22 cellular contexts compared by ENCODE assay signal in the genomic region with DNA sequence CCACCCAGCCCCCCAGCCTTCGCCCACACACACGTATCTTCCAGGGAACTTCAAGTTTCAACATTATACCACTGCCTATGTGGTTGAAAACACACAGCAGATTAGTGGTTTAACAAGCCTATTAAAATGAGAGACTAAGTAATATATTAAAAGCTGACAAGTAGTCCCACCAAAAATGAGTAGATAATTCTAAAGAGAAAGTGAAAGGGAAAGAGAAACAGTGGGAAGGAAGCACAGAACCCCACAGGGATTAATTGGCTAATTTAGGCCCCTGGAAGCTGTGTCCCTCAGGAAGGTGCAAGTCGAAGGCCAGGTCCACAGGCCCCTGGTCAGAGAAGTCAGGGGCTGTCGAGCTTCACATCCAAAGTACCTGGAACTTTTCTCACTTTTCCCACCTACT.
A peak's percentile ranks its signal among the peaks of the same experiment; 100 is the strongest.
DNase-seq lines count a peak whose midpoint lies in the region; ATAC-seq and TF ChIP-seq lines count a peak whose summit lies in the region.
"Had no signal": no experiment of that assay in that cellular context is flagged by ENCODE, and none has a peak within 500 bp of the region (broad histone marks: within the 10 kb centered on the region; RNA-seq: fewer than 3 reads in every experiment).

No MANE protein-coding gene starts in this region.

- H3K9ac ChIP-seq in Loucy (ENCODE audit: low read depth, low read length, poor library complexity, severe bottlenecking): no peak overlapping the region

- no peak overlapping the region for H3K27ac Mint-ChIP-seq in activated naive CD8-positive, alpha-beta T cell treated with anti-CD3 and anti-CD28 coated beads, Interleukin-2, amount 10 ng/mL, durations not matched to agents 7 days and 5 days
- no peak overlapping the region for H3K27ac Mint-ChIP-seq in activated naive CD8-positive, alpha-beta T cell treated with anti-CD3 and anti-CD28 coated beads, Interleukin-2, amount 50 U/mL, for 24 hours
- peak overlapping the region; percentile 1 to 14 for H3K27ac Mint-ChIP-seq in effector memory CD8-positive, alpha-beta T cell
- peak overlapping the region; percentile 26 for H3K27ac Mint-ChIP-seq in stimulated activated memory B cell treated with anti-CD40 and anti-IgM and Interleukin-4, amounts not matched to agents 10 μg/mL and 1 μg/mL and 100 μg/mL, for 72 hours
- H3K27ac Mint-ChIP-seq: activated B cell treated with CpG ODN at 0.5 μM for 24 hours; activated CD4-positive, alpha-beta memory T cell treated with anti-CD3 and anti-CD28 coated beads for 36 hours had no signal

- no peaks in the 10 kb centered on the region for H3K9me3 Mint-ChIP-seq in activated naive CD8-positive, alpha-beta T cell treated with anti-CD3 and anti-CD28 coated beads, Interleukin-2, amount 10 ng/mL, durations not matched to agents 7 days and 5 days
- H3K9me3 Mint-ChIP-seq in activated naive CD8-positive, alpha-beta T cell treated with anti-CD3 and anti-CD28 coated beads, Interleukin-2, amount 50 U/mL, for 24 hours: no peaks in the 10 kb centered on the region
- no peaks in the 10 kb centered on the region for H3K9me3 Mint-ChIP-seq in effector memory CD8-positive, alpha-beta T cell
- H3K9me3 Mint-ChIP-seq in stimulated activated memory B cell treated with anti-CD40 and anti-IgM and Interleukin-4, amounts not matched to agents 10 μg/mL and 1 μg/mL and 100 μg/mL, for 72 hours: no peaks in the 10 kb centered on the region
- H3K9me3 Mint-ChIP-seq: activated B cell treated with CpG ODN at 0.5 μM for 24 hours; activated CD4-positive, alpha-beta memory T cell treated with anti-CD3 and anti-CD28 coated beads for 36 hours; IgD-negative memory B cell had no signal

- H3K4me1 ChIP-seq in Loucy (ENCODE audit: insufficient read depth, low read length, poor library complexity, severe bottlenecking): no peaks in the 10 kb centered on the region
- no peaks in the 10 kb centered on the region for H3K4me1 ChIP-seq in left lung
- H3K4me1 ChIP-seq: adrenal gland, breast epithelium, colonic mucosa, upper lobe of right lung had no signal

- peak overlapping the region; percentile 35 for H3K4me3 Mint-ChIP-seq in activated naive CD8-positive, alpha-beta T cell treated with anti-CD3 and anti-CD28 coated beads, Interleukin-2, amount 10 ng/mL, durations not matched to agents 7 days and 5 days
- no peak overlapping the region for H3K4me3 Mint-ChIP-seq in activated naive CD8-positive, alpha-beta T cell treated with anti-CD3 and anti-CD28 coated beads, Interleukin-2, amount 50 U/mL, for 24 hours
- peak overlapping the region in 1 of 2 donors; percentile 19 for H3K4me3 Mint-ChIP-seq in effector memory CD8-positive, alpha-beta T cell
- H3K4me3 Mint-ChIP-seq in stimulated activated memory B cell treated with anti-CD40 and anti-IgM and Interleukin-4, amounts not matched to agents 10 μg/mL and 1 μg/mL and 100 μg/mL, for 72 hours: no peak overlapping the region
- H3K4me3 Mint-ChIP-seq: activated B cell treated with CpG ODN at 0.5 μM for 24 hours; activated CD4-positive, alpha-beta memory T cell treated with anti-CD3 and anti-CD28 coated beads for 36 hours had no signal

- peaks cover 6% of the 10 kb centered on the region for H3K4me1 Mint-ChIP-seq in activated naive CD8-positive, alpha-beta T cell treated with anti-CD3 and anti-CD28 coated beads, Interleukin-2, amount 10 ng/mL, durations not matched to agents 7 days and 5 days
- H3K4me1 Mint-ChIP-seq in activated naive CD8-positive, alpha-beta T cell treated with anti-CD3 and anti-CD28 coated beads, Interleukin-2, amount 50 U/mL, for 24 hours: peaks cover 4% of the 10 kb centered on the region
- H3K4me1 Mint-ChIP-seq in effector memory CD8-positive, alpha-beta T cell (ENCODE audit: low read depth in 2 of 2): peaks cover 4 to 8% of the 10 kb centered on the region in 2 donors
- H3K4me1 Mint-ChIP-seq in stimulated activated memory B cell treated with anti-CD40 and anti-IgM and Interleukin-4, amounts not matched to agents 10 μg/mL and 1 μg/mL and 100 μg/mL, for 72 hours: peaks cover 12% of the 10 kb centered on the region

- no peak for TF ChIP-seq POLR2A in lower leg skin (IDR thresholded peaks at IDR 0.05)

- no peak for ATAC-seq in activated naive CD8-positive, alpha-beta T cell treated with anti-CD3 and anti-CD28 coated beads, Interleukin-2, amount 10 ng/mL, durations not matched to agents 7 days and 5 days (ENCODE audit: low read depth)
- ATAC-seq in activated naive CD8-positive, alpha-beta T cell treated with anti-CD3 and anti-CD28 coated beads, Interleukin-2, amount 50 U/mL, for 24 hours: no peak
- ATAC-seq in effector memory CD8-positive, alpha-beta T cell (replicated peaks): no peak
- no peak for ATAC-seq in stimulated activated memory B cell treated with anti-CD40 and anti-IgM and Interleukin-4, amounts not matched to agents 10 μg/mL and 1 μg/mL and 100 μg/mL, for 72 hours
- ATAC-seq in left lung: no peak
- ATAC-seq: upper lobe of right lung had no signal

- intact Hi-C loops in left lung (cut with DNase I): no loop called here
- intact Hi-C loops in lower leg skin (cut with DNase I; ENCODE audit: low total_unique reads): no loop called here

- H3K4me3 ChIP-seq in Loucy (ENCODE audit: low read length, poor library complexity, severe bottlenecking) (peak overlapping the region; percentile 35), left lung (no peak overlapping the region), lower leg skin (ENCODE audit: low read depth, poor library complexity, severe bottlenecking) (no peak overlapping the region)
- H3K4me3 ChIP-seq: adrenal gland, breast epithelium, colonic mucosa, right atrium auricular region, upper lobe of right lung had no signal

- no peaks in the 10 kb centered on the region for H3K79me2 ChIP-seq in Loucy (ENCODE audit: insufficient read depth, low read length)

- TF ChIP-seq CTCF in Loucy (conservative IDR thresholded peaks at IDR 0.05; ENCODE audit: low read length): no peak
- no peak for TF ChIP-seq CTCF in left lung (IDR thresholded peaks at IDR 0.05)
- TF ChIP-seq CTCF in lower leg skin (IDR thresholded peaks at IDR 0.05): no peak

- H3K36me3 ChIP-seq in Loucy (ENCODE audit: insufficient read depth, low read length) (no peaks in the 10 kb centered on the region), left lung (no peaks in the 10 kb centered on the region)
- H3K36me3 ChIP-seq: adrenal gland, breast epithelium, colonic mucosa, right atrium auricular region, upper lobe of right lung had no signal

- no peaks in the 10 kb centered on the region for H3K9me2 ChIP-seq in Loucy (replicated peaks; ENCODE audit: low read depth, low read length)

- POLR2A ChIA-PET in activated naive CD8-positive, alpha-beta T cell treated with anti-CD3 and anti-CD28 coated beads, Interleukin-2, amount 10 ng/mL, durations not matched to agents 7 days and 5 days (lab: Charles Lee): no interaction called here

- H2AFZ ChIP-seq in Loucy (ENCODE audit: low read length): peak overlapping the region; percentile 29; the same call in 1 of the 2 replicates

- H3K36me3 Mint-ChIP-seq in activated naive CD8-positive, alpha-beta T cell treated with anti-CD3 and anti-CD28 coated beads, Interleukin-2, amount 10 ng/mL, durations not matched to agents 7 days and 5 days: peaks cover 3% of the 10 kb centered on the region
- no peaks in the 10 kb centered on the region for H3K36me3 Mint-ChIP-seq in activated naive CD8-positive, alpha-beta T cell treated with anti-CD3 and anti-CD28 coated beads, Interleukin-2, amount 50 U/mL, for 24 hours (ENCODE audit: low read depth)
- H3K36me3 Mint-ChIP-seq in effector memory CD8-positive, alpha-beta T cell (ENCODE audit: insufficient read depth): no peaks in the 10 kb centered on the region
- no peaks in the 10 kb centered on the region for H3K36me3 Mint-ChIP-seq in stimulated activated memory B cell treated with anti-CD40 and anti-IgM and Interleukin-4, amounts not matched to agents 10 μg/mL and 1 μg/mL and 100 μg/mL, for 72 hours
- H3K36me3 Mint-ChIP-seq: activated CD4-positive, alpha-beta memory T cell treated with anti-CD3 and anti-CD28 coated beads for 36 hours; IgD-negative memory B cell had no signal

- no peak overlapping the region for H3K27ac ChIP-seq in left lung
- H3K27ac ChIP-seq: adrenal gland, breast epithelium, colonic mucosa, right atrium auricular region, upper lobe of right lung had no signal

- no peaks in the 10 kb centered on the region for H3K9me3 ChIP-seq in Loucy (ENCODE audit: insufficient read depth, low read depth, low read length)
- no peaks in the 10 kb centered on the region for H3K9me3 ChIP-seq in left lung
- H3K9me3 ChIP-seq: adrenal gland, breast epithelium, colonic mucosa, right atrium auricular region, upper lobe of right lung had no signal

- H4K20me1 ChIP-seq in Loucy (ENCODE audit: insufficient read depth, low read length, poor library complexity, severe bottlenecking): no peaks in the 10 kb centered on the region

- peaks cover 7% of the 10 kb centered on the region for H3K27me3 Mint-ChIP-seq in activated naive CD8-positive, alpha-beta T cell treated with anti-CD3 and anti-CD28 coated beads, Interleukin-2, amount 10 ng/mL, durations not matched to agents 7 days and 5 days
- peaks cover 1% of the 10 kb centered on the region for H3K27me3 Mint-ChIP-seq in activated naive CD8-positive, alpha-beta T cell treated with anti-CD3 and anti-CD28 coated beads, Interleukin-2, amount 50 U/mL, for 24 hours
- no peaks in the 10 kb centered on the region for H3K27me3 Mint-ChIP-seq in effector memory CD8-positive, alpha-beta T cell
- H3K27me3 Mint-ChIP-seq in stimulated activated memory B cell treated with anti-CD40 and anti-IgM and Interleukin-4, amounts not matched to agents 10 μg/mL and 1 μg/mL and 100 μg/mL, for 72 hours: no peaks in the 10 kb centered on the region
- H3K27me3 Mint-ChIP-seq: activated CD4-positive, alpha-beta memory T cell treated with anti-CD3 and anti-CD28 coated beads for 36 hours; IgD-negative memory B cell had no signal

- H3K4me2 ChIP-seq in Loucy (ENCODE audit: low read depth, low read length, poor library complexity, severe bottlenecking): peak overlapping the region; percentile 42

- H3K27me3 ChIP-seq in Loucy (ENCODE audit: insufficient read depth, low read length, poor library complexity, severe bottlenecking): no peaks in the 10 kb centered on the region
- H3K27me3 ChIP-seq in left lung: no peaks in the 10 kb centered on the region
- H3K27me3 ChIP-seq: adrenal gland, breast epithelium, colonic mucosa, right atrium auricular region, upper lobe of right lung had no signal

- no peaks in the 10 kb centered on the region for H3F3A ChIP-seq in Loucy (ENCODE audit: low read depth)

- 86 to 87% methylated on average over 4 of the region's 4 CpGs for WGBS in lower leg skin, 2 donors

- no peak for DNase-seq in activated naive CD8-positive, alpha-beta T cell treated with anti-CD3 and anti-CD28 coated beads, Interleukin-2, amount 10 ng/mL, durations not matched to agents 7 days and 5 days
- no peak for DNase-seq in activated naive CD8-positive, alpha-beta T cell treated with anti-CD3 and anti-CD28 coated beads, Interleukin-2, amount 50 U/mL, for 24 hours
- DNase-seq in effector memory CD8-positive, alpha-beta T cell: no peak
- DNase-seq in left lung (no peak), lower leg skin (ENCODE audit: low spot score in 2 of 2) (no peak), NOMO-1 treated with dmso at 0.1 percent for 144 hours (lab: John Stamatoyannopoulos, UW; ENCODE audit: unreplicated experiment) (no peak)
- DNase-seq: 8988T; activated B cell treated with CpG ODN at 0.5 μM for 24 hours; activated CD4-positive, alpha-beta memory T cell treated with anti-CD3 and anti-CD28 coated beads for 36 hours; activated gamma-delta T cell treated with Interleukin-2 at 50 U/mL for 16 hours; adrenal gland; colonic mucosa; kidney; NCI-H1694; stimulated activated CD4-positive, alpha-beta T cell treated with anti-CD3 and anti-CD28 coated beads, Interleukin-12 subunit alpha, Interleukin-12 subunit beta, amount 100 ng/mL, for 4 hours; T-helper 9 cell; upper lobe of right lung had no signal

Comparison
In these comparisons a context has a peak if more than half of its experiments do, and no peak if none do; other contexts are left out.
1. H3K27ac Mint-ChIP-seq: peak in effector memory CD8-positive, alpha-beta T cell (2 of 2) and stimulated activated memory B cell treated with anti-CD40 and anti-IgM and Interleukin-4, amounts not matched to agents 10 μg/mL and 1 μg/mL and 100 μg/mL, for 72 hours (single experiment); none in activated naive CD8-positive, alpha-beta T cell treated with anti-CD3 and anti-CD28 coated beads, Interleukin-2, amount 10 ng/mL, durations not matched to agents 7 days and 5 days (single experiment) and activated naive CD8-positive, alpha-beta T cell treated with anti-CD3 and anti-CD28 coated beads, Interleukin-2, amount 50 U/mL, for 24 hours (single experiment).